In genomic region chr3:31249555-31249954, GRCh38 we compare ENCODE assay signal across 24 cellular contexts.
DNase-seq lines count a peak whose midpoint lies in the region; ATAC-seq and TF ChIP-seq lines count a peak whose summit lies in the region.
"Had no signal": no experiment of that assay in that cellular context is flagged by ENCODE, and none has a peak within 500 bp of the region (broad histone marks: within the 10 kb centered on the region; RNA-seq: fewer than 3 reads in every experiment).

No MANE protein-coding gene starts in this region.

- H3K9me3 ChIP-seq in KOPT-K1 (ENCODE audit: insufficient read depth, low read length, poor library complexity, severe bottlenecking) (peaks cover 11% of the 10 kb centered on the region), esophagus muscularis mucosa (no peaks in the 10 kb centered on the region)
- H3K9me3 ChIP-seq: heart left ventricle, Peyer's patch, right atrium auricular region, SJCRH30 had no signal

- H3K27ac ChIP-seq in KOPT-K1 (ENCODE audit: low read depth, low read length, poor library complexity, severe bottlenecking) (peak overlapping the region; percentile 35), esophagus muscularis mucosa (replicated peaks in 1 of 4) (no peak overlapping the region)
- H3K27ac ChIP-seq: dorsolateral prefrontal cortex, heart left ventricle, Peyer's patch, right atrium auricular region, SJCRH30 had no signal

- H3K4me3 ChIP-seq in esophagus muscularis mucosa: no peak overlapping the region
- H3K4me3 ChIP-seq: dorsolateral prefrontal cortex, heart left ventricle, Peyer's patch, right atrium auricular region, SJCRH30 had no signal

- H3K36me3 ChIP-seq in KOPT-K1 (ENCODE audit: insufficient read depth, low read length) (no peaks in the 10 kb centered on the region), esophagus muscularis mucosa (no peaks in the 10 kb centered on the region)
- H3K36me3 ChIP-seq: heart left ventricle, Peyer's patch, right atrium auricular region, SJCRH30 had no signal

- H3K4me1 Mint-ChIP-seq in activated CD4-positive, alpha-beta T cell treated with anti-CD3 and anti-CD28 coated beads for 36 hours: peaks cover 69% of the 10 kb centered on the region

- intact Hi-C loops in activated CD4-positive, alpha-beta T cell treated with anti-CD3 and anti-CD28 coated beads for 36 hours (cut with DNase I, micrococcal nuclease): no loop called here
- intact Hi-C loops in esophagus muscularis mucosa (cut with DNase I): no loop called here

- TF ChIP-seq EP300 in esophagus muscularis mucosa (IDR thresholded peaks at IDR 0.05): no peak

- peak overlapping the region; percentile 24 for H3K27ac Mint-ChIP-seq in activated CD4-positive, alpha-beta T cell treated with anti-CD3 and anti-CD28 coated beads for 36 hours
- H3K27ac Mint-ChIP-seq: CD8-positive, alpha-beta memory T cell; naive thymus-derived CD4-positive, alpha-beta T cell had no signal

- peaks cover 6% of the 10 kb centered on the region for H3K9me3 Mint-ChIP-seq in activated CD4-positive, alpha-beta T cell treated with anti-CD3 and anti-CD28 coated beads for 36 hours (ENCODE audit: low read depth)
- H3K9me3 Mint-ChIP-seq: CD8-positive, alpha-beta memory T cell had no signal

- no peak for TF ChIP-seq CTCF in esophagus muscularis mucosa (IDR thresholded peaks at IDR 0.05)

- no peaks in the 10 kb centered on the region for H3K4me1 ChIP-seq in esophagus muscularis mucosa
- H3K4me1 ChIP-seq: heart left ventricle, Peyer's patch, right atrium auricular region, SJCRH30 had no signal

- no peak for TF ChIP-seq POLR2A in esophagus muscularis mucosa (IDR thresholded peaks at IDR 0.05; ENCODE audit: low read depth)

- CTCF ChIA-PET in activated CD4-positive, alpha-beta T cell treated with anti-CD3 and anti-CD28 coated beads for 36 hours (lab: Charles Lee): interaction anchor here (0.9 to 1.1 kb wide), 2 partner anchors 17 to 24 kb away, joined by 3 read pairs; no protein-coding TSS in a partner anchor

- H3K36me3 Mint-ChIP-seq in activated CD4-positive, alpha-beta T cell treated with anti-CD3 and anti-CD28 coated beads for 36 hours (ENCODE audit: low read depth): no peaks in the 10 kb centered on the region

- H3K27me3 ChIP-seq in esophagus muscularis mucosa: no peaks in the 10 kb centered on the region
- H3K27me3 ChIP-seq: dorsolateral prefrontal cortex, heart left ventricle, Peyer's patch, right atrium auricular region, SJCRH30 had no signal

- peaks cover 3% of the 10 kb centered on the region for H3K27me3 Mint-ChIP-seq in activated CD4-positive, alpha-beta T cell treated with anti-CD3 and anti-CD28 coated beads for 36 hours
- H3K27me3 Mint-ChIP-seq: naive thymus-derived CD4-positive, alpha-beta T cell had no signal

- peak; percentile 9 for ATAC-seq in activated CD4-positive, alpha-beta T cell treated with anti-CD3 and anti-CD28 coated beads for 36 hours
- ATAC-seq in GM21717 (IDR thresholded peaks at IDR 0.05; ENCODE audit: unreplicated experiment) (peak; percentile 32), GM21825 (IDR thresholded peaks at IDR 0.05; ENCODE audit: unreplicated experiment) (no peak)
- ATAC-seq: heart left ventricle; left lobe of liver; naive thymus-derived CD4-positive, alpha-beta T cell had no signal

- POLR2A ChIA-PET in activated CD4-positive, alpha-beta T cell treated with anti-CD3 and anti-CD28 coated beads for 36 hours (lab: Charles Lee): no interaction called here

- no peak overlapping the region for H3K4me3 Mint-ChIP-seq in activated CD4-positive, alpha-beta T cell treated with anti-CD3 and anti-CD28 coated beads for 36 hours
- H3K4me3 Mint-ChIP-seq: CD8-positive, alpha-beta memory T cell had no signal

- no peak for DNase-seq in activated CD4-positive, alpha-beta T cell treated with anti-CD3 and anti-CD28 coated beads for 36 hours
- DNase-seq in activated CD4-positive, alpha-beta T cell treated with anti-CD3 and anti-CD28 coated beads, Interleukin-2, amount 50 U/mL, for 1 hour: no peak
- DNase-seq in esophagus muscularis mucosa (ENCODE audit: extremely low spot score) (peak; percentile 7), T-helper 9 cell (no peak)
- no peak for DNase-seq in stimulated activated CD4-positive, alpha-beta T cell treated with anti-CD3 and anti-CD28 coated beads, Interleukin-1b, Interleukin-23, amount 100 ng/mL, for 48 hours
- DNase-seq: activated naive CD4-positive, alpha-beta T cell treated with anti-CD3 and anti-CD28 coated beads, Interleukin-2, amount 50 U/mL, for 16 hours; CD8-positive, alpha-beta memory T cell; DMS153; dorsolateral prefrontal cortex; GOT3; heart left ventricle; KG1; naive thymus-derived CD4-positive, alpha-beta T cell; NCI-H1092; NCI-H2029; NCI-H446; Peyer's patch; SJCRH30; stimulated activated CD4-positive, alpha-beta T cell treated with anti-CD3 and anti-CD28 coated beads, Interleukin-12 subunit alpha, Interleukin-12 subunit beta, amount 100 ng/mL, for 4 hours had no signal
